In the genomic region with DNA sequence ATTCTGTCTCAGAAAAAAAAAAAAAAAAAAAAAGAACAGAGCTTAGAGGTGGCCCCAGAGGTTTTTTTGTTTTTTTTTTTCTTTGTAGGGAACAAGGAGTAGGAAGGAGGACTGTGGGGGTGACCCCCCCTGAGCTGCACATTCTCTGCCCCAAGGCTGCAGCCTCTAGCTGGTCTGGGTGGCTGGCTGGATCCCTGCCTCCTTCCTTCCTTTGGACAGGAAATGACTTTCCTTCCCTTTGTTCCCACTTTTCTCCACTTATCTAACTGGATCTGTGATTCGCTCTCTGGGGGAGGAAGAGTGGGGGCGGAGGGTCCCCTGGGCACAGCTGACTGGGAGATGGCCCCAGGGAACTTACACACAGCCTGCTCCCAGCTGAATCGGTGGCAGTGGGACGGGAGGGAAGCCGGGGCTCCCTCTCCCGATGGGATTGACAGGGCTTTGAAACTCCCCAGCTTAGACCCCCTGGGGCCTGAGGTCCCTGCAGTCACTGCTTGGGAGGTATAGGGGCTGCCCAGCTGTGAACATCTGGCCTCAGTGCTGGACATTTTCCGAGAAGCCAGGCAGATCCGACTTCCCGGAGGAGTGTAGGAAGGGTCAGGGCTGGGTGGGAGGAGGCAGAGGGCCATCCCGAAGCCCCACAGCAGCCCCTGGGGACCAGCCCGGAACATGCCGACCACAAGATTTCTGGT, we compare ENCODE assay signal across 10 cellular contexts. TPM values are rescaled to one million over a fixed set of nuclear protein-coding genes. Genes with fewer than 3 reads are reported as not detected.
DNase-seq lines count a peak whose midpoint lies in the region; ATAC-seq, FAIRE-seq and TF ChIP-seq lines count a peak whose summit lies in the region.
"Had no signal": no experiment of that assay in that cellular context is flagged by ENCODE, and none has a peak within 500 bp of the region (broad histone marks: within the 10 kb centered on the region; RNA-seq: fewer than 3 reads in every experiment).

No MANE protein-coding gene starts in this region.

- no peaks in the 10 kb centered on the region for H3K9me2 ChIP-seq in SK-N-SH

- H3K79me2 ChIP-seq in SK-N-SH (ENCODE audit: insufficient read depth) (peaks cover 68% of the 10 kb centered on the region), parathyroid adenoma (no peaks in the 10 kb centered on the region)

- H3K27ac ChIP-seq in SK-N-SH (ENCODE audit: low read depth in 2 of 2, low read length in 1 of 2), result peak overlapping the region; percentile 70 to 84
- H3K27ac ChIP-seq in gastroesophageal sphincter, result peak overlapping the region; percentile 15 to 77 (median 65)
- peak overlapping the region; percentile 77 for H3K27ac ChIP-seq in parathyroid adenoma

- H3K27me3 ChIP-seq in BJ (ENCODE audit: control insufficient read depth, insufficient read depth, low read length) (no peaks in the 10 kb centered on the region), SK-N-SH (ENCODE audit: insufficient read depth) (no peaks in the 10 kb centered on the region), gastroesophageal sphincter (peaks cover 16% of the 10 kb centered on the region), parathyroid adenoma (ENCODE audit: control insufficient read depth, insufficient read depth, low read length) (no peaks in the 10 kb centered on the region)

- no peak for FAIRE-seq in GM12891 (lab: Jason Lieb, UNC)
- FAIRE-seq: frontal cortex had no signal

- peak; percentile 34; the same call in 1 of the 2 replicates for TF ChIP-seq RAD21 in SK-N-SH (IDR thresholded peaks at IDR 0.05; ENCODE audit: low read length)

- H3K4me1 ChIP-seq in SK-N-SH (ENCODE audit: control insufficient read depth in 1 of 2, insufficient read depth in 2 of 2, low read depth in 1 of 2, low read length in 1 of 2), result peaks cover 28 to 44% of the 10 kb centered on the region in 2 experiments
- H3K4me1 ChIP-seq in gastroesophageal sphincter, result peaks cover 0 to 89% (median 28%) of the 10 kb centered on the region in 3 donors
- H3K4me1 ChIP-seq in parathyroid adenoma, result peaks cover 14% of the 10 kb centered on the region

- peaks cover 34% of the 10 kb centered on the region for H4K20me1 ChIP-seq in SK-N-SH (ENCODE audit: insufficient read depth)

- DNase-seq in BJ (ENCODE audit: low read depth) (peak; percentile 24), SK-N-SH (peak; percentile 82), ureter (ENCODE audit: low spot score) (no peak), GM12891 (ENCODE audit: insufficient read length, low spot score) (no peak), DMS53 (lab: John Stamatoyannopoulos, UW) (no peak), NCI-H748 (lab: John Stamatoyannopoulos, UW; ENCODE audit: unreplicated experiment) (no peak)
- DNase-seq: stimulated activated naive CD4-positive, alpha-beta T cell had no signal

- H3F3A ChIP-seq in SK-N-SH (replicated peaks; ENCODE audit: insufficient read depth), result peaks cover 39% of the 10 kb centered on the region

- peaks cover 15% of the 10 kb centered on the region for H3K36me3 ChIP-seq in BJ (ENCODE audit: control insufficient read depth, insufficient read depth, low read length)
- H3K36me3 ChIP-seq in SK-N-SH (replicated peaks in 1 of 2; ENCODE audit: control insufficient read depth in 1 of 2, insufficient read depth in 2 of 2, low read length in 1 of 2), result peaks cover 4 to 8% of the 10 kb centered on the region in 2 experiments
- peaks cover 0 to 15% of the 10 kb centered on the region in 2 donors for H3K36me3 ChIP-seq in gastroesophageal sphincter
- no peaks in the 10 kb centered on the region for H3K36me3 ChIP-seq in parathyroid adenoma (ENCODE audit: control insufficient read depth, insufficient read depth, low read length)

- no peaks in the 10 kb centered on the region for H3K9me3 ChIP-seq in SK-N-SH
- H3K9me3 ChIP-seq in gastroesophageal sphincter, result no peaks in the 10 kb centered on the region
- H3K9me3 ChIP-seq in parathyroid adenoma (ENCODE audit: control insufficient read depth, low read length), result no peaks in the 10 kb centered on the region

- H3K4me2 ChIP-seq in SK-N-SH (peak overlapping the region; percentile 88), parathyroid adenoma (ENCODE audit: low read length) (no peak overlapping the region)

- no peak overlapping the region for H2AFZ ChIP-seq in SK-N-SH (ENCODE audit: low read depth)
- no peak overlapping the region for H2AFZ ChIP-seq in parathyroid adenoma

- peak overlapping the region; percentile 97 for H3K9ac ChIP-seq in SK-N-SH
- no peak overlapping the region for H3K9ac ChIP-seq in parathyroid adenoma

- CTCF ChIA-PET in BJ (lab: Yijun Ruan, JAX), result interaction anchor here (0.8 to 1.7 kb wide), 3 partner anchors 11 to 59 kb away, joined by 3 to 7 read pairs (median 3); no protein-coding TSS in a partner anchor
- CTCF ChIA-PET in SK-N-SH (lab: Yijun Ruan, JAX), result interaction anchor here (0.7 to 4.9 kb wide), 4 partner anchors 31 to 258 kb away, joined by 3 to 18 read pairs (median 4); no protein-coding TSS in a partner anchor

- POLR2A ChIA-PET in BJ (lab: Charles Lee), result interaction anchor here (0.6 kb wide), 3 partner anchors 8 to 80 kb away, joined by 3 to 7 read pairs (median 3); no protein-coding TSS in a partner anchor
- POLR2A ChIA-PET in SK-N-SH (lab: Yijun Ruan, JAX), result interaction anchor here (0.7 kb wide), 1 partner anchor 609 kb away, joined by 3 read pairs; no protein-coding TSS in a partner anchor

- ATAC-seq in gastroesophageal sphincter, result peak; percentile 24

- peak in 1 of 2 experiments; percentile 22; a peak in 1 of 4 replicates for TF ChIP-seq EP300 in SK-N-SH (IDR thresholded peaks at IDR 0.05; ENCODE audit: borderline replicate concordance in 1 of 2, low read depth in 1 of 2, low read length in 1 of 2)
- no peak for TF ChIP-seq EP300 in gastroesophageal sphincter (IDR thresholded peaks at IDR 0.05)

- TF ChIP-seq POLR2A in gastroesophageal sphincter (IDR thresholded peaks at IDR 0.05), result no peak
- no peak for TF ChIP-seq POLR2A in GM12891 (IDR thresholded peaks at IDR 0.05; ENCODE audit: low read depth, low read length)

- TF ChIP-seq CTCF in BJ (IDR thresholded peaks at IDR 0.05; ENCODE audit: insufficient read depth, low read depth, low read length), result no peak
- no peak for TF ChIP-seq CTCF in SK-N-SH (IDR thresholded peaks at IDR 0.05)
- no peak for TF ChIP-seq CTCF in gastroesophageal sphincter (IDR thresholded peaks at IDR 0.05)
- no peak for TF ChIP-seq CTCF in parathyroid adenoma (IDR thresholded peaks at IDR 0.05)

- H3K4me3 ChIP-seq in BJ (ENCODE audit: low read depth, low read length) (peak overlapping the region; percentile 32), SK-N-SH (ENCODE audit: low read depth in 2 of 2, low read length in 1 of 2) (peak overlapping the region; percentile 40 to 82), gastroesophageal sphincter (peak overlapping the region in 1 of 2 donors; percentile 75), parathyroid adenoma (ENCODE audit: low read depth, low read length) (no peak overlapping the region)

- whole genome bisulfite sequencing in SK-N-SH (ENCODE audit: low lambda C conversion rate), result 18% methylated on average over 11 of the region's 12 CpGs
- WGBS in gastroesophageal sphincter (ENCODE audit: low coverage in 1 of 2), 2 donors, result 3% methylated on average over 6 of the region's 12 CpGs; no CpG with 5 or more reads in 1 of the 2 donors

TF ChIP-seq in GM12891, 5 proteins besides CTCF, POLR2A, EP300 and RAD21:
- TF ChIP-seq PAX5 (IDR thresholded peaks at IDR 0.05; ENCODE audit: insufficient read depth, low read length, severe bottlenecking) (no peak), POLR2AphosphoS5 (IDR thresholded peaks at IDR 0.05; ENCODE audit: low read depth, low read length) (no peak), SPI1 (IDR thresholded peaks at IDR 0.05; ENCODE audit: low read depth, low read length) (no peak), POU2F2 (IDR thresholded peaks at IDR 0.05; ENCODE audit: low read depth, low read length) (no peak), TAF1 (IDR thresholded peaks at IDR 0.05; ENCODE audit: low read depth, low read length) (no peak)

RNA-seq across cellular contexts. Expression of a gene that starts 2.1 kb away (rescaled TPM):
- polyA plus RNA-seq in BJ (2011; rRNA removed), result 147 and 254 TPM in 2 replicates
- 80.3 and 122 TPM in 2 replicates for polyA minus RNA-seq in BJ (2011; rRNA and poly(A)+ RNA removed)
- polyA plus RNA-seq in SK-N-SH (2012; rRNA removed), result 89.8 and 93.8 TPM in 2 replicates
- polyA plus RNA-seq in SK-N-SH (2012; cell fraction: cytosol; rRNA removed), result 46.9 and 61.8 TPM in 2 replicates
- 155 and 177 TPM in 2 replicates for polyA plus RNA-seq in SK-N-SH (2012; cell fraction: nucleus; rRNA removed)
- 100 to 1,000 TPM in 1 of 4 donors, 10 to 100 TPM in 3; 40.4 to 106 (median 47.0) TPM for total RNA-seq in gastroesophageal sphincter
- 81.8 TPM for total RNA-seq in ureter
- not detected for polyA plus RNA-seq in GM12891 (2012; ENCODE audit: low read depth, missing spikeins)

RNA-seq across cellular contexts. Expression of a gene that starts 18.4 kb away (rescaled TPM):
- not detected in 2 replicates for polyA plus RNA-seq in BJ (2011; rRNA removed)
- not detected in 2 replicates for polyA minus RNA-seq in BJ (2011; rRNA and poly(A)+ RNA removed)
- not detected in 2 replicates for polyA plus RNA-seq in SK-N-SH (2012; rRNA removed)
- not detected in 2 replicates for polyA plus RNA-seq in SK-N-SH (2012; cell fraction: cytosol; rRNA removed)
- not detected in 2 replicates for polyA plus RNA-seq in SK-N-SH (2012; cell fraction: nucleus; rRNA removed)
- not detected for total RNA-seq in gastroesophageal sphincter
- not detected for total RNA-seq in ureter
- polyA plus RNA-seq in GM12891 (2012; ENCODE audit: low read depth, missing spikeins), result not detected
- total RNA-seq: frontal cortex had no signal

RNA-seq across cellular contexts. Expression of a gene that starts 24.6 kb away (rescaled TPM):
- polyA plus RNA-seq in BJ (2011; rRNA removed) (0.54 and 0.70 TPM in 2 replicates), SK-N-SH (2012; rRNA removed) (1.2 and 1.4 TPM in 2 replicates)
- polyA minus RNA-seq in BJ (2011; rRNA and poly(A)+ RNA removed), result 0.43 and 0.72 TPM in 2 replicates
- polyA plus RNA-seq in SK-N-SH (2012; cell fraction: cytosol; rRNA removed), result 0.31 and 0.38 TPM in 2 replicates
- 6.3 and 6.5 TPM in 2 replicates for polyA plus RNA-seq in SK-N-SH (2012; cell fraction: nucleus; rRNA removed)
- total RNA-seq in gastroesophageal sphincter (1 to 10 TPM in 2 of 4 donors, under 1 TPM in 2; 0.10 to 2.0 (median 1.1) TPM), ureter (3.9 TPM)
- polyA plus RNA-seq in GM12891 (2012; ENCODE audit: low read depth, missing spikeins), result 0.42 TPM
- total RNA-seq: frontal cortex had no signal

RNA-seq across cellular contexts. Expression of a gene that starts 46.8 kb away (rescaled TPM):
- polyA plus RNA-seq in BJ (2011; rRNA removed) (0.56 and 1.3 TPM in 2 replicates), SK-N-SH (2012; rRNA removed) (2.8 and 4.1 TPM in 2 replicates)
- 0.28 and 0.87 TPM in 2 replicates for polyA minus RNA-seq in BJ (2011; rRNA and poly(A)+ RNA removed)
- 4.1 and 9.7 TPM in 2 replicates for polyA plus RNA-seq in SK-N-SH (2012; cell fraction: cytosol; rRNA removed)
- 1.8 and 2.6 TPM in 2 replicates for polyA plus RNA-seq in SK-N-SH (2012; cell fraction: nucleus; rRNA removed)
- total RNA-seq in gastroesophageal sphincter (1 to 10 TPM in 2 of 4 donors, under 1 TPM in 2; 0.40 to 1.4 (median 0.85) TPM), ureter (0.96 TPM)
- polyA plus RNA-seq in GM12891 (2012; ENCODE audit: low read depth, missing spikeins), result 4.2 TPM

Comparison
In these comparisons a context has a peak if more than half of its experiments do, and no peak if none do; other contexts are left out.
1. DNase-seq: peak in BJ (single experiment) and SK-N-SH (single experiment); none in ureter (single experiment), GM12891 (single experiment), DMS53 (single experiment) and NCI-H748 (single experiment).
2. Peak in every context shown above with its lines, with median percentiles within 50 percentile points of each other: H3K27ac ChIP-seq.